In the genomic region with DNA sequence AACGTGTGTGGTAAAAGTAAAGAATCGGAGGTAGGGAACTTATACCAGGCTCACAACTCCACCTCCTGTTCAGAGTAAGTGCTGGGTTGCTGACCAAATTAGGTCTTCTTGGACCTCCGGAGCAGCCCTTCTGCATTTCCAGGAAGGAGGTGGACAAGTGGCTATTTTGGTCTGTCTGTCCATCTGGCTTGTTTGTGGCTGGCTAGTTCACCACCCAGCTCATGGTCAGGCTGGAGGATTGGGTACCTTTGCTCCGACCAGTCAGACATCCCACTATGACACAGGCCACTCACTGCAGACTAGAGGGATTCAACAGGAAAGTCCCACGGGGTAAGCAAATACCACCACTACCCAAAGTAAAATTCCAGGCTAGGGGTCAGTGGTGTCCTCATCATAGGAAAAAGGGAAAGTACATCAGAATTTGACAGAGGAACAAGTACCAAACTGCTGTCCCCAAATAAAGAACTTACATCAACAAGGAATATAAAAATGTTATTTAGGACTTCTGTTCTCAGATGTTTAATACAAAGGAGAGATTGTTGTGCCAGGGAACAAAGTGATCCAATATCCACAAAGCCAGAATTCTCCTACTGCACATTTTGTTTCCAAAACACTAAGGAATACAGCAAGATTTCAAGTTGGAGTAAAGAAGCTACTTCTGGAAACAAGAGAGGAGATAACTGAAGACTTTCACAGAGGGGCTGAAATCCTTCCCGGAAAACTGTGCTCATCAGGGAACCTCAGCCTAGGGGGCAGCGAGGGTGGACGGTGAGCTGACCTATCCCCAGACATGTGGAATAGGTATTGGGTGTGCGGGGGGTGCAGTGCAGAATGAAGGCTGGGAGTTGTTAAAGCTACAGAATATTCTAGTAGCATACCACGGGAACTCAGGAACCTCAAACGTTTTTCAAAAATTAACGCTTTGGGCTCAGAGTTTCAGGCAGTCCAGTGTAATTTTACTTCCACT, we compare ENCODE assay signal across 13 cellular contexts. TPM values are rescaled to one million over a fixed set of nuclear protein-coding genes. Genes with fewer than 3 reads are reported as not detected.
DNase-seq lines count a peak whose midpoint lies in the region; ATAC-seq, FAIRE-seq and TF ChIP-seq lines count a peak whose summit lies in the region.
"Had no signal": no experiment of that assay in that cellular context is flagged by ENCODE, and none has a peak within 500 bp of the region (broad histone marks: within the 10 kb centered on the region; RNA-seq: fewer than 3 reads in every experiment).

No MANE protein-coding gene starts in this region.

- DNase-seq in T-cell (no peak), fibroblast of the aortic adventitia (ENCODE audit: low read depth) (peak; percentile 12), testis (peak; percentile 47), frontal cortex (ENCODE audit: low spot score in 2 of 2) (no peak), SIG-M5 treated with dmso at 0.1 percent for 504 hours (lab: John Stamatoyannopoulos, UW; ENCODE audit: unreplicated experiment) (no peak), AG08396 (ENCODE audit: low spot score) (no peak)
- DNase-seq in naive thymus-derived CD4-positive, alpha-beta T cell, result no peak
- DNase-seq: activated CD4-positive, alpha-beta T cell treated with anti-CD3 and anti-CD28 coated beads, Interleukin-2, amount 50 U/mL, for 1 hour; activated naive CD4-positive, alpha-beta T cell treated with anti-CD3 and anti-CD28 coated beads for 36 hours; GM23248; NCI-H146; NCI-H82 had no signal

- TF ChIP-seq POLR2A in testis (IDR thresholded peaks at IDR 0.05), result no peak

- ATAC-seq in T-cell (replicated peaks in 1 of 4) (no peak), GM21367 (IDR thresholded peaks at IDR 0.05; ENCODE audit: unreplicated experiment) (no peak)
- ATAC-seq in naive thymus-derived CD4-positive, alpha-beta T cell, result no peak

- peaks cover 70 to 90% (median 73%) of the 10 kb centered on the region in 3 donors for H3K4me1 Mint-ChIP-seq in T-cell
- peaks cover 42 to 87% (median 74%) of the 10 kb centered on the region in 7 donors for H3K4me1 Mint-ChIP-seq in naive thymus-derived CD4-positive, alpha-beta T cell

- peaks cover 54% of the 10 kb centered on the region for H3K36me3 Mint-ChIP-seq in T-cell
- H3K36me3 Mint-ChIP-seq in naive thymus-derived CD4-positive, alpha-beta T cell, result peaks cover 10 to 44% (median 38%) of the 10 kb centered on the region in 5 donors

- H3K36me3 ChIP-seq in naive thymus-derived CD4-positive, alpha-beta T cell (ENCODE audit: control insufficient read depth in 2 of 3, insufficient read depth in 3 of 3, low read length in 3 of 3), result peaks cover 0 to 6% (median 0%) of the 10 kb centered on the region in 3 experiments
- H3K36me3 ChIP-seq in testis (ENCODE audit: low read depth, missing control alignments), result no peaks in the 10 kb centered on the region

- 29 to 49% methylated on average over 12 of the region's 12 CpGs for WGBS in testis, 2 donors

- H3K27ac Mint-ChIP-seq in T-cell, result peak overlapping the region; percentile 49 to 54
- peak overlapping the region in 5 of 9 donors; percentile 41 to 79 (median 67) for H3K27ac Mint-ChIP-seq in naive thymus-derived CD4-positive, alpha-beta T cell
- H3K27ac Mint-ChIP-seq: activated naive CD4-positive, alpha-beta T cell treated with anti-CD3 and anti-CD28 coated beads for 36 hours had no signal

- intact Hi-C loops in naive thymus-derived CD4-positive, alpha-beta T cell (cut with micrococcal nuclease), result no loop called here
- intact Hi-C loops in testis (cut with DNase I; ENCODE audit: low total_unique reads), result loop anchor here (10.0 kb wide), 1 partner anchor 52 kb away; a partner anchor contains a TSS

- H3K9me3 ChIP-seq in naive thymus-derived CD4-positive, alpha-beta T cell (ENCODE audit: control insufficient read depth in 2 of 3, low read length in 3 of 3), result no peaks in the 10 kb centered on the region
- no peaks in the 10 kb centered on the region for H3K9me3 ChIP-seq in testis

- TF ChIP-seq CTCF in fibroblast of the aortic adventitia (IDR thresholded peaks at IDR 0.05; ENCODE audit: insufficient read depth, low read length) (no peak), testis (IDR thresholded peaks at IDR 0.05) (peak in 1 of 3 experiments; percentile 8)

- FAIRE-seq in frontal cortex (lab: Jason Lieb, UNC), result no peak

- no peak overlapping the region for H3K27ac ChIP-seq in naive thymus-derived CD4-positive, alpha-beta T cell (ENCODE audit: low read depth, low read length)
- peak overlapping the region; percentile 81 to 89 for H3K27ac ChIP-seq in testis
- H3K27ac ChIP-seq: GM23248 had no signal

- CTCF ChIA-PET in T-cell (lab: Charles Lee), result interaction anchor here (0.5 to 1.5 kb wide), 2 partner anchors 10 to 61 kb away, joined by 4 read pairs; no protein-coding TSS in a partner anchor
- CTCF ChIA-PET in naive thymus-derived CD4-positive, alpha-beta T cell (lab: Charles Lee), result no interaction called here

- no peaks in the 10 kb centered on the region for H3K27me3 Mint-ChIP-seq in T-cell
- H3K27me3 Mint-ChIP-seq in naive thymus-derived CD4-positive, alpha-beta T cell, result no peaks in the 10 kb centered on the region

- POLR2A ChIA-PET in T-cell (lab: Charles Lee), result no interaction called here
- POLR2A ChIA-PET in naive thymus-derived CD4-positive, alpha-beta T cell (lab: Charles Lee), result no interaction called here

- H3K4me1 ChIP-seq in naive thymus-derived CD4-positive, alpha-beta T cell (ENCODE audit: control insufficient read depth in 2 of 2, insufficient read depth in 2 of 2, low read length in 2 of 2), result peaks cover 12 to 21% of the 10 kb centered on the region in 2 donors
- H3K4me1 ChIP-seq in testis, result peaks cover 42% of the 10 kb centered on the region

- no peaks in the 10 kb centered on the region for H3K9me3 Mint-ChIP-seq in T-cell
- peaks cover 0 to 2% (median 0%) of the 10 kb centered on the region in 11 donors for H3K9me3 Mint-ChIP-seq in naive thymus-derived CD4-positive, alpha-beta T cell

- no peak overlapping the region for H3K4me3 ChIP-seq in fibroblast of the aortic adventitia (ENCODE audit: low read depth, low read length)
- no peak overlapping the region for H3K4me3 ChIP-seq in naive thymus-derived CD4-positive, alpha-beta T cell (ENCODE audit: low read length)
- no peak overlapping the region for H3K4me3 ChIP-seq in testis
- H3K4me3 ChIP-seq: GM23248 had no signal

- no peak overlapping the region for H3K4me3 Mint-ChIP-seq in T-cell
- no peak overlapping the region for H3K4me3 Mint-ChIP-seq in naive thymus-derived CD4-positive, alpha-beta T cell
- H3K4me3 Mint-ChIP-seq: activated naive CD4-positive, alpha-beta T cell treated with anti-CD3 and anti-CD28 coated beads for 36 hours had no signal

- H3K27me3 ChIP-seq in naive thymus-derived CD4-positive, alpha-beta T cell (ENCODE audit: control insufficient read depth in 2 of 2, insufficient read depth in 2 of 2, low read length in 2 of 2), result no peaks in the 10 kb centered on the region
- no peaks in the 10 kb centered on the region for H3K27me3 ChIP-seq in testis

RNA-seq across cellular contexts. Expression of a gene that starts 56.9 kb away (rescaled TPM):
- total RNA-seq in T-cell (100 to 1,000 TPM; 113 to 201 (median 123) TPM), fibroblast of the aortic adventitia (ENCODE audit: low replicate concordance) (4.2 and 13.2 TPM in 2 replicates), testis (10 to 100 TPM; 16.0 to 20.8 TPM), frontal cortex (17.9 TPM)
- total RNA-seq in naive thymus-derived CD4-positive, alpha-beta T cell, result 100 to 1,000 TPM in 3 of 5 experiments, 10 to 100 TPM in 2; 38.3 to 154 (median 126) TPM
- 10 to 100 TPM; 32.7 to 39.6 TPM for polyA plus RNA-seq in naive thymus-derived CD4-positive, alpha-beta T cell
- 6.3 TPM for polyA plus RNA-seq in testis (ENCODE audit: insufficient read depth, low read depth, low replicate concordance)

Comparison
In these comparisons a context has a peak if more than half of its experiments do, and no peak if none do; other contexts are left out.
1. DNase-seq: peak in fibroblast of the aortic adventitia (single experiment) and testis (single experiment); none in T-cell (0 of 34), naive thymus-derived CD4-positive, alpha-beta T cell (0 of 9), frontal cortex (0 of 2), SIG-M5 treated with dmso at 0.1 percent for 504 hours (single experiment) and AG08396 (single experiment).